8 cellular contexts compared by ENCODE assay signal in genomic region chr12:56448860-56449621, GRCh38. TPM values are rescaled to one million over a fixed set of nuclear protein-coding genes. Genes with fewer than 3 reads are reported as not detected.
DNase-seq lines count a peak whose midpoint lies in the region; ATAC-seq lines count a peak whose summit lies in the region.

A gene with protein sequence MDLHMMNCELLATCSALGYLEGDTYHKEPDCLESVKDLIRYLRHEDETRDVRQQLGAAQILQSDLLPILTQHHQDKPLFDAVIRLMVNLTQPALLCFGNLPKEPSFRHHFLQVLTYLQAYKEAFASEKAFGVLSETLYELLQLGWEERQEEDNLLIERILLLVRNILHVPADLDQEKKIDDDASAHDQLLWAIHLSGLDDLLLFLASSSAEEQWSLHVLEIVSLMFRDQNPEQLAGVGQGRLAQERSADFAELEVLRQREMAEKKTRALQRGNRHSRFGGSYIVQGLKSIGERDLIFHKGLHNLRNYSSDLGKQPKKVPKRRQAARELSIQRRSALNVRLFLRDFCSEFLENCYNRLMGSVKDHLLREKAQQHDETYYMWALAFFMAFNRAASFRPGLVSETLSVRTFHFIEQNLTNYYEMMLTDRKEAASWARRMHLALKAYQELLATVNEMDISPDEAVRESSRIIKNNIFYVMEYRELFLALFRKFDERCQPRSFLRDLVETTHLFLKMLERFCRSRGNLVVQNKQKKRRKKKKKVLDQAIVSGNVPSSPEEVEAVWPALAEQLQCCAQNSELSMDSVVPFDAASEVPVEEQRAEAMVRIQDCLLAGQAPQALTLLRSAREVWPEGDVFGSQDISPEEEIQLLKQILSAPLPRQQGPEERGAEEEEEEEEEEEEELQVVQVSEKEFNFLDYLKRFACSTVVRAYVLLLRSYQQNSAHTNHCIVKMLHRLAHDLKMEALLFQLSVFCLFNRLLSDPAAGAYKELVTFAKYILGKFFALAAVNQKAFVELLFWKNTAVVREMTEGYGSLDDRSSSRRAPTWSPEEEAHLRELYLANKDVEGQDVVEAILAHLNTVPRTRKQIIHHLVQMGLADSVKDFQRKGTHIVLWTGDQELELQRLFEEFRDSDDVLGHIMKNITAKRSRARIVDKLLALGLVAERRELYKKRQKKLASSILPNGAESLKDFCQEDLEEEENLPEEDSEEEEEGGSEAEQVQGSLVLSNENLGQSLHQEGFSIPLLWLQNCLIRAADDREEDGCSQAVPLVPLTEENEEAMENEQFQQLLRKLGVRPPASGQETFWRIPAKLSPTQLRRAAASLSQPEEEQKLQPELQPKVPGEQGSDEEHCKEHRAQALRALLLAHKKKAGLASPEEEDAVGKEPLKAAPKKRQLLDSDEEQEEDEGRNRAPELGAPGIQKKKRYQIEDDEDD (minus strand): TSS chr12:56449426. CDS start chr12:56434170, 15,256 bp downstream.

- no peaks in the 10 kb centered on the region for H3K9me3 ChIP-seq in KOPT-K1 (ENCODE audit: insufficient read depth, low read length, poor library complexity, severe bottlenecking)

- H3K27ac ChIP-seq in KOPT-K1 (ENCODE audit: low read depth, low read length, poor library complexity, severe bottlenecking) = peak within 1 kb of the TSS; percentile 96

- no peaks in the 10 kb centered on the region for H3K27me3 Mint-ChIP-seq in activated T-helper 1 cell treated with anti-CD3 and anti-CD28 coated beads, Interleukin-12 subunit alpha, Interleukin-12 subunit beta, Interleukin-2, Interleukin-4 antibody, amounts not matched to agents 30 ng/mL and 10 ng/mL and 1 ng/mL, durations not matched to agents 14 hours and 24 hours and 36 hours (ENCODE audit: insufficient read depth)
- no peaks in the 10 kb centered on the region for H3K27me3 Mint-ChIP-seq in naive B cell
- no peaks in the 10 kb centered on the region for H3K27me3 Mint-ChIP-seq in stimulated activated memory B cell treated with anti-CD40 and anti-IgM and Interleukin-4, amounts not matched to agents 10 μg/mL and 1 μg/mL and 100 μg/mL, for 72 hours

- H3K9me3 Mint-ChIP-seq in activated T-helper 1 cell treated with anti-CD3 and anti-CD28 coated beads, Interleukin-12 subunit alpha, Interleukin-12 subunit beta, Interleukin-2, Interleukin-4 antibody, amounts not matched to agents 30 ng/mL and 10 ng/mL and 1 ng/mL, durations not matched to agents 14 hours and 24 hours and 36 hours = no peaks in the 10 kb centered on the region
- H3K9me3 Mint-ChIP-seq in naive B cell = peaks cover 0 to 3% (median 0%) of the 10 kb centered on the region in 7 donors
- H3K9me3 Mint-ChIP-seq in stimulated activated memory B cell treated with anti-CD40 and anti-IgM and Interleukin-4, amounts not matched to agents 10 μg/mL and 1 μg/mL and 100 μg/mL, for 72 hours = peaks cover 2% of the 10 kb centered on the region

- H3K4me3 Mint-ChIP-seq in activated T-helper 1 cell treated with anti-CD3 and anti-CD28 coated beads, Interleukin-12 subunit alpha, Interleukin-12 subunit beta, Interleukin-2, Interleukin-4 antibody, amounts not matched to agents 30 ng/mL and 10 ng/mL and 1 ng/mL, durations not matched to agents 14 hours and 24 hours and 36 hours = peak within 1 kb of the TSS; percentile 92
- H3K4me3 Mint-ChIP-seq in naive B cell = peak within 1 kb of the TSS; percentile 86 to 97 (median 95)
- peak within 1 kb of the TSS; percentile 92 for H3K4me3 Mint-ChIP-seq in stimulated activated memory B cell treated with anti-CD40 and anti-IgM and Interleukin-4, amounts not matched to agents 10 μg/mL and 1 μg/mL and 100 μg/mL, for 72 hours

- peaks cover 27% of the 10 kb centered on the region for H3K4me1 Mint-ChIP-seq in activated T-helper 1 cell treated with anti-CD3 and anti-CD28 coated beads, Interleukin-12 subunit alpha, Interleukin-12 subunit beta, Interleukin-2, Interleukin-4 antibody, amounts not matched to agents 30 ng/mL and 10 ng/mL and 1 ng/mL, durations not matched to agents 14 hours and 24 hours and 36 hours (ENCODE audit: low read depth)
- peaks cover 32 to 49% (median 35%) of the 10 kb centered on the region in 3 donors for H3K4me1 Mint-ChIP-seq in naive B cell
- peaks cover 29% of the 10 kb centered on the region for H3K4me1 Mint-ChIP-seq in stimulated activated memory B cell treated with anti-CD40 and anti-IgM and Interleukin-4, amounts not matched to agents 10 μg/mL and 1 μg/mL and 100 μg/mL, for 72 hours

- peaks cover 14% of the 10 kb centered on the region for H3K36me3 Mint-ChIP-seq in activated T-helper 1 cell treated with anti-CD3 and anti-CD28 coated beads, Interleukin-12 subunit alpha, Interleukin-12 subunit beta, Interleukin-2, Interleukin-4 antibody, amounts not matched to agents 30 ng/mL and 10 ng/mL and 1 ng/mL, durations not matched to agents 14 hours and 24 hours and 36 hours (ENCODE audit: low read depth)
- peaks cover 4 to 5% of the 10 kb centered on the region in 2 donors for H3K36me3 Mint-ChIP-seq in naive B cell
- H3K36me3 Mint-ChIP-seq in stimulated activated memory B cell treated with anti-CD40 and anti-IgM and Interleukin-4, amounts not matched to agents 10 μg/mL and 1 μg/mL and 100 μg/mL, for 72 hours = peaks cover 17% of the 10 kb centered on the region

- DNase-seq in DMS79 (lab: John Stamatoyannopoulos, UW) (peak; percentile 65), RPMI7951 (ENCODE audit: low read depth) (peak; percentile 83), fibroblast of gingiva (ENCODE audit: low read depth) (peak; percentile 82), naive B cell (peak; percentile 90)
- DNase-seq in activated T-helper 1 cell treated with anti-CD3 and anti-CD28 coated beads, Interleukin-12 subunit alpha, Interleukin-12 subunit beta, Interleukin-2, Interleukin-4 antibody, amounts not matched to agents 30 ng/mL and 10 ng/mL and 1 ng/mL, durations not matched to agents 14 hours and 24 hours and 36 hours (ENCODE audit: low spot score) = peak; percentile 87

- peaks cover 19% of the 10 kb centered on the region; the same call in 1 of the 2 replicates for H3K36me3 ChIP-seq in KOPT-K1 (ENCODE audit: insufficient read depth, low read length)

- ATAC-seq in GM21737 (IDR thresholded peaks at IDR 0.05; ENCODE audit: unreplicated experiment) = peak; percentile 92
- ATAC-seq in naive B cell (ENCODE audit: low read depth in 2 of 2) = peak; percentile 99
- peak; percentile 99 for ATAC-seq in stimulated activated memory B cell treated with anti-CD40 and anti-IgM and Interleukin-4, amounts not matched to agents 10 μg/mL and 1 μg/mL and 100 μg/mL, for 72 hours

- intact Hi-C loops in activated T-helper 1 cell treated with anti-CD3 and anti-CD28 coated beads, Interleukin-12 subunit alpha, Interleukin-12 subunit beta, Interleukin-2, Interleukin-4 antibody, amounts not matched to agents 30 ng/mL and 10 ng/mL and 1 ng/mL, durations not matched to agents 14 hours and 24 hours and 36 hours (cut with micrococcal nuclease) = loop anchor here (1.0 to 5.0 kb wide), 11 partner anchors 15 to 632 kb away; partner anchors contain the start of genes COQ10A, CS, IL23A and ORMDL2

- peak within 1 kb of the TSS; percentile 85 for H3K27ac Mint-ChIP-seq in activated T-helper 1 cell treated with anti-CD3 and anti-CD28 coated beads, Interleukin-12 subunit alpha, Interleukin-12 subunit beta, Interleukin-2, Interleukin-4 antibody, amounts not matched to agents 30 ng/mL and 10 ng/mL and 1 ng/mL, durations not matched to agents 14 hours and 24 hours and 36 hours
- peak within 1 kb of the TSS; percentile 92 to 99 (median 96) for H3K27ac Mint-ChIP-seq in naive B cell
- H3K27ac Mint-ChIP-seq in stimulated activated memory B cell treated with anti-CD40 and anti-IgM and Interleukin-4, amounts not matched to agents 10 μg/mL and 1 μg/mL and 100 μg/mL, for 72 hours = peak within 1 kb of the TSS; percentile 85

RNA-seq across cellular contexts. Expression of the gene that starts here (rescaled TPM):
- 7.6 and 8.1 TPM in 2 replicates for total RNA-seq in RPMI7951 (2014; rRNA removed; shearing (Covaris generic))
- total RNA-seq in activated T-helper 1 cell treated with anti-CD3 and anti-CD28 coated beads, Interleukin-12 subunit alpha, Interleukin-12 subunit beta, Interleukin-2, Interleukin-4 antibody, amounts not matched to agents 30 ng/mL and 10 ng/mL and 1 ng/mL, durations not matched to agents 14 hours and 24 hours and 36 hours = 44.9 and 45.8 TPM in 2 replicates
- polyA plus RNA-seq in naive B cell (ENCODE audit: low read depth in 6 of 6) = 10 to 100 TPM; 16.8 to 30.5 (median 25.8) TPM

Comparison
In these comparisons a context has a peak if more than half of its experiments do, and no peak if none do; other contexts are left out.
1. Peak in every context shown above with its lines: DNase-seq, ATAC-seq and H3K27ac ChIP-seq.